In genomic region chr2:36680012-36680411, GRCh38 we compare ENCODE assay signal across 1 cellular context.
TF ChIP-seq lines count a peak whose summit lies in the region.

No MANE protein-coding gene starts in this region.

TF ChIP-seq in GM23338, 12 proteins besides CTCF, POLR2A, EP300 and RAD21 (continued from another document):
- TF ChIP-seq, protein P1, sequence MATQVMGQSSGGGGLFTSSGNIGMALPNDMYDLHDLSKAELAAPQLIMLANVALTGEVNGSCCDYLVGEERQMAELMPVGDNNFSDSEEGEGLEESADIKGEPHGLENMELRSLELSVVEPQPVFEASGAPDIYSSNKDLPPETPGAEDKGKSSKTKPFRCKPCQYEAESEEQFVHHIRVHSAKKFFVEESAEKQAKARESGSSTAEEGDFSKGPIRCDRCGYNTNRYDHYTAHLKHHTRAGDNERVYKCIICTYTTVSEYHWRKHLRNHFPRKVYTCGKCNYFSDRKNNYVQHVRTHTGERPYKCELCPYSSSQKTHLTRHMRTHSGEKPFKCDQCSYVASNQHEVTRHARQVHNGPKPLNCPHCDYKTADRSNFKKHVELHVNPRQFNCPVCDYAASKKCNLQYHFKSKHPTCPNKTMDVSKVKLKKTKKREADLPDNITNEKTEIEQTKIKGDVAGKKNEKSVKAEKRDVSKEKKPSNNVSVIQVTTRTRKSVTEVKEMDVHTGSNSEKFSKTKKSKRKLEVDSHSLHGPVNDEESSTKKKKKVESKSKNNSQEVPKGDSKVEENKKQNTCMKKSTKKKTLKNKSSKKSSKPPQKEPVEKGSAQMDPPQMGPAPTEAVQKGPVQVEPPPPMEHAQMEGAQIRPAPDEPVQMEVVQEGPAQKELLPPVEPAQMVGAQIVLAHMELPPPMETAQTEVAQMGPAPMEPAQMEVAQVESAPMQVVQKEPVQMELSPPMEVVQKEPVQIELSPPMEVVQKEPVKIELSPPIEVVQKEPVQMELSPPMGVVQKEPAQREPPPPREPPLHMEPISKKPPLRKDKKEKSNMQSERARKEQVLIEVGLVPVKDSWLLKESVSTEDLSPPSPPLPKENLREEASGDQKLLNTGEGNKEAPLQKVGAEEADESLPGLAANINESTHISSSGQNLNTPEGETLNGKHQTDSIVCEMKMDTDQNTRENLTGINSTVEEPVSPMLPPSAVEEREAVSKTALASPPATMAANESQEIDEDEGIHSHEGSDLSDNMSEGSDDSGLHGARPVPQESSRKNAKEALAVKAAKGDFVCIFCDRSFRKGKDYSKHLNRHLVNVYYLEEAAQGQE (IDR thresholded peaks at IDR 0.05; ENCODE audit: unreplicated experiment): no peak
- TF ChIP-seq JUNB (IDR thresholded peaks at IDR 0.05; ENCODE audit: unreplicated experiment): no peak
- no peak for TF ChIP-seq NANOG (IDR thresholded peaks at IDR 0.05; ENCODE audit: borderline replicate concordance)
- no peak for TF ChIP-seq EZH2 (IDR thresholded peaks at IDR 0.05; ENCODE audit: low read depth, unreplicated experiment)
- TF ChIP-seq, protein P2, sequence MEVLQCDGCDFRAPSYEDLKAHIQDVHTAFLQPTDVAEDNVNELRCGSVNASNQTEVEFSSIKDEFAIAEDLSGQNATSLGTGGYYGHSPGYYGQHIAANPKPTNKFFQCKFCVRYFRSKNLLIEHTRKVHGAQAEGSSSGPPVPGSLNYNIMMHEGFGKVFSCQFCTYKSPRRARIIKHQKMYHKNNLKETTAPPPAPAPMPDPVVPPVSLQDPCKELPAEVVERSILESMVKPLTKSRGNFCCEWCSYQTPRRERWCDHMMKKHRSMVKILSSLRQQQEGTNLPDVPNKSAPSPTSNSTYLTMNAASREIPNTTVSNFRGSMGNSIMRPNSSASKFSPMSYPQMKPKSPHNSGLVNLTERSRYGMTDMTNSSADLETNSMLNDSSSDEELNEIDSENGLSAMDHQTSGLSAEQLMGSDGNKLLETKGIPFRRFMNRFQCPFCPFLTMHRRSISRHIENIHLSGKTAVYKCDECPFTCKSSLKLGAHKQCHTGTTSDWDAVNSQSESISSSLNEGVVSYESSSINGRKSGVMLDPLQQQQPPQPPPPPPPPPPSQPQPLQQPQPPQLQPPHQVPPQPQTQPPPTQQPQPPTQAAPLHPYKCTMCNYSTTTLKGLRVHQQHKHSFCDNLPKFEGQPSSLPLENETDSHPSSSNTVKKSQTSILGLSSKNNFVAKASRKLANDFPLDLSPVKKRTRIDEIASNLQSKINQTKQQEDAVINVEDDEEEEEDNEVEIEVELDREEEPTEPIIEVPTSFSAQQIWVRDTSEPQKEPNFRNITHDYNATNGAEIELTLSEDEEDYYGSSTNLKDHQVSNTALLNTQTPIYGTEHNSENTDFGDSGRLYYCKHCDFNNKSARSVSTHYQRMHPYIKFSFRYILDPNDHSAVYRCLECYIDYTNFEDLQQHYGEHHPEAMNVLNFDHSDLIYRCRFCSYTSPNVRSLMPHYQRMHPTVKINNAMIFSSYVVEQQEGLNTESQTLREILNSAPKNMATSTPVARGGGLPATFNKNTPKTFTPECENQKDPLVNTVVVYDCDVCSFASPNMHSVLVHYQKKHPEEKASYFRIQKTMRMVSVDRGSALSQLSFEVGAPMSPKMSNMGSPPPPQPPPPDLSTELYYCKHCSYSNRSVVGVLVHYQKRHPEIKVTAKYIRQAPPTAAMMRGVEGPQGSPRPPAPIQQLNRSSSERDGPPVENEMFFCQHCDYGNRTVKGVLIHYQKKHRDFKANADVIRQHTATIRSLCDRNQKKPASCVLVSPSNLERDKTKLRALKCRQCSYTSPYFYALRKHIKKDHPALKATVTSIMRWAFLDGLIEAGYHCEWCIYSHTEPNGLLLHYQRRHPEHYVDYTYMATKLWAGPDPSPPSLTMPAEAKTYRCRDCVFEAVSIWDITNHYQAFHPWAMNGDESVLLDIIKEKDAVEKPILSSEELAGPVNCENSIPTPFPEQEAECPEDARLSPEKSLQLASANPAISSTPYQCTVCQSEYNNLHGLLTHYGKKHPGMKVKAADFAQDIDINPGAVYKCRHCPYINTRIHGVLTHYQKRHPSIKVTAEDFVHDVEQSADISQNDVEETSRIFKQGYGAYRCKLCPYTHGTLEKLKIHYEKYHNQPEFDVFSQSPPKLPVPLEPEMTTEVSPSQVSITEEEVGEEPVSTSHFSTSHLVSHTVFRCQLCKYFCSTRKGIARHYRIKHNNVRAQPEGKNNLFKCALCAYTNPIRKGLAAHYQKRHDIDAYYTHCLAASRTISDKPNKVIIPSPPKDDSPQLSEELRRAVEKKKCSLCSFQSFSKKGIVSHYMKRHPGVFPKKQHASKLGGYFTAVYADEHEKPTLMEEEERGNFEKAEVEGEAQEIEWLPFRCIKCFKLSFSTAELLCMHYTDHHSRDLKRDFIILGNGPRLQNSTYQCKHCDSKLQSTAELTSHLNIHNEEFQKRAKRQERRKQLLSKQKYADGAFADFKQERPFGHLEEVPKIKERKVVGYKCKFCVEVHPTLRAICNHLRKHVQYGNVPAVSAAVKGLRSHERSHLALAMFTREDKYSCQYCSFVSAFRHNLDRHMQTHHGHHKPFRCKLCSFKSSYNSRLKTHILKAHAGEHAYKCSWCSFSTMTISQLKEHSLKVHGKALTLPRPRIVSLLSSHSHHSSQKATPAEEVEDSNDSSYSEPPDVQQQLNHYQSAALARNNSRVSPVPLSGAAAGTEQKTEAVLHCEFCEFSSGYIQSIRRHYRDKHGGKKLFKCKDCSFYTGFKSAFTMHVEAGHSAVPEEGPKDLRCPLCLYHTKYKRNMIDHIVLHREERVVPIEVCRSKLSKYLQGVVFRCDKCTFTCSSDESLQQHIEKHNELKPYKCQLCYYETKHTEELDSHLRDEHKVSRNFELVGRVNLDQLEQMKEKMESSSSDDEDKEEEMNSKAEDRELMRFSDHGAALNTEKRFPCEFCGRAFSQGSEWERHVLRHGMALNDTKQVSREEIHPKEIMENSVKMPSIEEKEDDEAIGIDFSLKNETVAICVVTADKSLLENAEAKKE (CRISPR knock-in tag; IDR thresholded peaks at IDR 0.05): no peak
TF ChIP-seq in GM23338: peak in this region for 0.
